In genomic region chr5:174245506-174245905, GRCh38 we compare ENCODE assay signal across 22 cellular contexts.
DNase-seq lines count a peak whose midpoint lies in the region; ATAC-seq and TF ChIP-seq lines count a peak whose summit lies in the region.
"Had no signal": no experiment of that assay in that cellular context is flagged by ENCODE, and none has a peak within 500 bp of the region (broad histone marks: within the 10 kb centered on the region; RNA-seq: fewer than 3 reads in every experiment).

No MANE protein-coding gene starts in this region.

- DNase-seq in AG10803 (ENCODE audit: low read depth) (peak; percentile 20), EL (peak; percentile 8), NCI-H2196 treated with DMSO at 0.1 percent for 48 hours (lab: John Stamatoyannopoulos, UW; ENCODE audit: unreplicated experiment) (peak; percentile 44), hepatocyte (ENCODE audit: low spot score) (peak; percentile 28), mesenteric fat pad (ENCODE audit: low spot score) (no peak), GM13977 (ENCODE audit: low spot score) (no peak), SIG-M5 (lab: John Stamatoyannopoulos, UW) (no peak)
- DNase-seq: AML-193; Caco-2; CD4-positive, alpha-beta memory T cell; DND-41; H7; Karpas-422; NCI-H1092; NCI-H1417 treated with DMSO at 0.1 percent for 48 hours; NCI-H1694 treated with DMSO at 0.1 percent for 48 hours; NCI-H2171 treated with DMSO at 0.1 percent for 48 hours; SJCRH30; T-helper 17 cell had no signal

- no peaks in the 10 kb centered on the region for H4K20me1 ChIP-seq in hepatocyte (ENCODE audit: insufficient read depth, poor library complexity, severe bottlenecking)
- H4K20me1 ChIP-seq: BLaER1 treated with 17β-estradiol and CSF1 and Interleukin-3, amounts not matched to agents 10 nM and 100 nM had no signal

- H3K4me1 ChIP-seq in hepatocyte (ENCODE audit: insufficient read depth): peaks cover 6% of the 10 kb centered on the region
- H3K4me1 ChIP-seq: BLaER1 treated with 17β-estradiol and CSF1 and Interleukin-3, amounts not matched to agents 10 nM and 100 nM; Caco-2; SJCRH30 had no signal

- no peaks in the 10 kb centered on the region for H3K9me3 ChIP-seq in hepatocyte (ENCODE audit: low read depth)
- H3K9me3 ChIP-seq: SJCRH30 had no signal

- no peaks in the 10 kb centered on the region for H3K27me3 ChIP-seq in hepatocyte
- H3K27me3 ChIP-seq: BLaER1 treated with 17β-estradiol and CSF1 and Interleukin-3, amounts not matched to agents 10 nM and 100 nM; SJCRH30 had no signal

- in situ Hi-C loops in GM13977 (cut with MboI; ENCODE audit: low pct_unique_long_range_greater_than_20kb, low sequenced_read_pairs, unreplicated experiment): no loop called here

- H3K9me2 ChIP-seq in hepatocyte (replicated peaks; ENCODE audit: insufficient read depth): no peaks in the 10 kb centered on the region

- TF ChIP-seq CTCF in AG10803 (conservative IDR thresholded peaks at IDR 0.05; ENCODE audit: low read length): no peak
- TF ChIP-seq CTCF in hepatocyte (IDR thresholded peaks at IDR 0.05; ENCODE audit: poor library complexity): no peak
- no peak for TF ChIP-seq CTCF in GM13977 (IDR thresholded peaks at IDR 0.05; ENCODE audit: extremely low read depth, insufficient read depth, missing control alignments)

- no peaks in the 10 kb centered on the region for H3K79me2 ChIP-seq in hepatocyte

- peak overlapping the region; percentile 13 for H3K4me2 ChIP-seq in hepatocyte
- H3K4me2 ChIP-seq: BLaER1 treated with 17β-estradiol and CSF1 and Interleukin-3, amounts not matched to agents 10 nM and 100 nM had no signal

- H2AFZ ChIP-seq in hepatocyte: no peak overlapping the region

- no peak overlapping the region for H3K27ac ChIP-seq in hepatocyte
- H3K27ac ChIP-seq: BLaER1 treated with 17β-estradiol and CSF1 and Interleukin-3, amounts not matched to agents 10 nM and 100 nM; SJCRH30 had no signal

- ATAC-seq in GM18520 (IDR thresholded peaks at IDR 0.05; ENCODE audit: unreplicated experiment): no peak
- ATAC-seq: SK-N-SH treated with all-trans-retinoic acid at 6 μM for 48 hours, T-helper 17 cell had no signal

- 52% methylated on average over 4 of the region's 4 CpGs for WGBS in hepatocyte (ENCODE audit: low lambda C conversion rate, missing lambda C conversion rate)

- H3K4me3 ChIP-seq in AG10803 (ENCODE audit: low read length): no peak overlapping the region
- H3K4me3 ChIP-seq in hepatocyte: no peak overlapping the region
- H3K4me3 ChIP-seq: BLaER1 treated with 17β-estradiol and CSF1 and Interleukin-3, amounts not matched to agents 10 nM and 100 nM; SJCRH30 had no signal

- no peaks in the 10 kb centered on the region for H3K36me3 ChIP-seq in hepatocyte (replicated peaks; ENCODE audit: insufficient read depth, low read depth)
- H3K36me3 ChIP-seq: BLaER1 treated with 17β-estradiol and CSF1 and Interleukin-3, amounts not matched to agents 10 nM and 100 nM; SJCRH30 had no signal

Comparison
In these comparisons a context has a peak if more than half of its experiments do, and no peak if none do; other contexts are left out.
1. DNase-seq: peak in AG10803 (single experiment), EL (single experiment), NCI-H2196 treated with DMSO at 0.1 percent for 48 hours (single experiment) and hepatocyte (single experiment); none in mesenteric fat pad (single experiment), GM13977 (single experiment) and SIG-M5 (single experiment).